In the genomic region with DNA sequence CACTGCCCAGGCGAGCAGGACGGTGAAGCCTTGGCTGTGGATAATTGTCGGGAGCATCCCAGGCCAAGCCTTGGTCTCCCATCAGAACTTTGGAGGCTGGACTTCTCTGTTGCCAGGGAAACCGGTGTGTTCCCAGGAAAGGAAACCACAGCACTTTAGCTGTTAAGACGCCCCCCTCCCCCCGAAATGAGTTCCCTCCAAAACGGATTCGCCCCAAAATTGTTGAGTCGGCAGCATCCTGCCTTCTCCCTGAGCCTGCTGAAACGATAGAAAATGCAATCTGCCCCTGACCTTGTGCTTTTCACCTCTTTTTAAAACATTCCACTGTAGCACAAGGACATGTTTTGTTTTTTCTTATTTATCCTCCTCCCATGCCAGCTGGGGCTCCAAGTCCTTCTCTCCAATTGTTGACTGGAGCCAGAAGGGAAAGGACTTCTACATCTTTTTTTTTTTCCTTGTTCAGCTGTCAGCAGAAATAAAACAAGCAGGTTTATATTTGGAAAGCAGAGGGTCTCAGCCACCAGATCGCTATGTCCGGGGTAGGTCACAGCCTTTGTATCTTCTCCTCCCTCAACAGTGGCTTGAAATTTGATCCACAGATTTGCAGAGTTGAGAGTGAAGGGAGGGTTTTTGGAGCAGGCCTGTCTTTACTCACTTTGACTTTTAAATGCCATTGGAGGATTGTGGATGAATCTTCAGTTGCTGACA, we compare ENCODE assay signal across 1 cellular context.
TF ChIP-seq lines count a peak whose summit lies in the region.

No MANE protein-coding gene starts in this region.

TF ChIP-seq in SK-N-SH treated with all-trans-retinoic acid at 6 μM for 48 hours, 23 proteins besides CTCF, POLR2A, EP300 and RAD21 (continued from another document):
- TF ChIP-seq OSR1 (CRISPR knock-in tag; IDR thresholded peaks at IDR 0.05) (no peak), TOX (CRISPR knock-in tag; IDR thresholded peaks at IDR 0.05; ENCODE audit: borderline replicate concordance) (no peak), ESRRG (CRISPR knock-in tag; IDR thresholded peaks at IDR 0.05) (no peak)
- TF ChIP-seq, protein P1, sequence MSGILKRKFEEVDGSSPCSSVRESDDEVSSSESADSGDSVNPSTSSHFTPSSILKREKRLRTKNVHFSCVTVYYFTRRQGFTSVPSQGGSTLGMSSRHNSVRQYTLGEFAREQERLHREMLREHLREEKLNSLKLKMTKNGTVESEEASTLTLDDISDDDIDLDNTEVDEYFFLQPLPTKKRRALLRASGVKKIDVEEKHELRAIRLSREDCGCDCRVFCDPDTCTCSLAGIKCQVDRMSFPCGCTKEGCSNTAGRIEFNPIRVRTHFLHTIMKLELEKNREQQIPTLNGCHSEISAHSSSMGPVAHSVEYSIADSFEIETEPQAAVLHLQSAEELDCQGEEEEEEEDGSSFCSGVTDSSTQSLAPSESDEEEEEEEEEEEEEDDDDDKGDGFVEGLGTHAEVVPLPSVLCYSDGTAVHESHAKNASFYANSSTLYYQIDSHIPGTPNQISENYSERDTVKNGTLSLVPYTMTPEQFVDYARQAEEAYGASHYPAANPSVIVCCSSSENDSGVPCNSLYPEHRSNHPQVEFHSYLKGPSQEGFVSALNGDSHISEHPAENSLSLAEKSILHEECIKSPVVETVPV (CRISPR knock-in tag; IDR thresholded peaks at IDR 0.05), result no peak
- TF ChIP-seq, protein P2, sequence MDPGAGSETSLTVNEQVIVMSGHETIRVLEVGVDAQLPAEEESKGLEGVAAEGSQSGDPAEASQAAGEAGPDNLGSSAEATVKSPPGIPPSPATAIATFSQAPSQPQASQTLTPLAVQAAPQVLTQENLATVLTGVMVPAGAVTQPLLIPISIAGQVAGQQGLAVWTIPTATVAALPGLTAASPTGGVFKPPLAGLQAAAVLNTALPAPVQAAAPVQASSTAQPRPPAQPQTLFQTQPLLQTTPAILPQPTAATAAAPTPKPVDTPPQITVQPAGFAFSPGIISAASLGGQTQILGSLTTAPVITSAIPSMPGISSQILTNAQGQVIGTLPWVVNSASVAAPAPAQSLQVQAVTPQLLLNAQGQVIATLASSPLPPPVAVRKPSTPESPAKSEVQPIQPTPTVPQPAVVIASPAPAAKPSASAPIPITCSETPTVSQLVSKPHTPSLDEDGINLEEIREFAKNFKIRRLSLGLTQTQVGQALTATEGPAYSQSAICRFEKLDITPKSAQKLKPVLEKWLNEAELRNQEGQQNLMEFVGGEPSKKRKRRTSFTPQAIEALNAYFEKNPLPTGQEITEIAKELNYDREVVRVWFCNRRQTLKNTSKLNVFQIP (CRISPR knock-in tag; IDR thresholded peaks at IDR 0.05; ENCODE audit: borderline replicate concordance, low read depth), result no peak
